Comparison of ENCODE assay signal across 1 cellular context in genomic region chr17:74351552-74352210, GRCh38.
TF ChIP-seq lines count a peak whose summit lies in the region.

No MANE protein-coding gene starts in this region.

TF ChIP-seq in HepG2, 621 proteins besides CTCF, POLR2A, EP300 and RAD21:
- TF ChIP-seq ZNF777 (CRISPR knock-in tag; IDR thresholded peaks at IDR 0.05), result 0 out of 2 replicates have a peak, but pooled peaks have one; percentile 31
- 0 out of 2 replicates have a peak, but pooled peaks have one; percentile 56 for TF ChIP-seq ZNF800 (CRISPR knock-in tag; IDR thresholded peaks at IDR 0.05)
- 0 out of 2 replicates have a peak, but pooled peaks have one; percentile 18 for TF ChIP-seq ZBTB14 (CRISPR knock-in tag; IDR thresholded peaks at IDR 0.05)
- TF ChIP-seq PRDM4 (CRISPR knock-in tag; IDR thresholded peaks at IDR 0.05; ENCODE audit: borderline replicate concordance), result no peak
- peak; percentile 91 for TF ChIP-seq ZBTB33 (CRISPR knock-in tag; IDR thresholded peaks at IDR 0.05)
- peak; percentile 23; the same call in 1 of the 2 replicates for TF ChIP-seq ZNF768 (CRISPR knock-in tag; IDR thresholded peaks at IDR 0.05)
- TF ChIP-seq ZNF230 (CRISPR knock-in tag; IDR thresholded peaks at IDR 0.05), result no peak
